6 cellular contexts compared by ENCODE assay signal in the genomic region with DNA sequence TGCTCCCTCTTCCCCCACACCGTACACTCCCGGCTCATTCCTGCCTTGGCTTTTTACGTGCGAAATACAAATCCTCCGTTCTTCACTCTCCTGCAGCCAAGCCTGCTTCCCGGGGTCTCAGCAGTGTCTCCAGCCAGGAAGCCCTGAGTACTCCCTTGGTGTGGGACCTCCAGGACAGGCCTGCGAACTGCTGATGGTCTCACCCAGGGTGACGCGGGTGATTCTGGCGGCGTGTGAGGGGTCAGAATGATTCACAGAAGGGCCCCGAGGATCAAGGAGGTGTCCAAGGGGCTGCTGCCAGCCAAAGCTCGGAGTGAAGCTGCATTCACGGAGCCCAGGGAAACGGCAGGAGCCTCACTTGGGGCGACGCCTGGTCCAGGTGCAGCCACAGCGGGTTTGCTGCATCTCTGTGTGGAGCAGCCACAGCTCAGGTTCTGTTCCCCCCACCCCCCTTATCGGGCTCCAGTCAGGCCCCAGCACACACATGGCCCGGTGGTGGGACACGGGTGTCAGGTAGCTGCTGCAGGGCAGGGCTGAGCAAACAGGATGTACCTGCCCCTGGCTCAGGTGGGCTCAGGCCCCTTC.
"Had no signal": no experiment of that assay in that cellular context is flagged by ENCODE, and none has a peak within 500 bp of the region (broad histone marks: within the 10 kb centered on the region; RNA-seq: fewer than 3 reads in every experiment).

No MANE protein-coding gene starts in this region.

- H3K9ac ChIP-seq: GM23248 had no signal

- H3K36me3 ChIP-seq: HAP-1 had no signal

- H3K4me3 ChIP-seq: GM23248, HAP-1, K562 had no signal

- H3K27ac ChIP-seq: GM23248 had no signal

- H3K9me3 ChIP-seq: HAP-1 had no signal

- H3K4me3 Mint-ChIP-seq: HFFc6 had no signal

- H3K27ac Mint-ChIP-seq: HFFc6 had no signal

- ATAC-seq: HCT116, K562 had no signal

- H3K4me1 ChIP-seq: HAP-1 had no signal

- DNase-seq: GM23248, HFFc6, IMR-90 had no signal

- H2AFZ ChIP-seq: GM23248 had no signal
